Comparison of ENCODE assay signal across 19 cellular contexts in the genomic region with DNA sequence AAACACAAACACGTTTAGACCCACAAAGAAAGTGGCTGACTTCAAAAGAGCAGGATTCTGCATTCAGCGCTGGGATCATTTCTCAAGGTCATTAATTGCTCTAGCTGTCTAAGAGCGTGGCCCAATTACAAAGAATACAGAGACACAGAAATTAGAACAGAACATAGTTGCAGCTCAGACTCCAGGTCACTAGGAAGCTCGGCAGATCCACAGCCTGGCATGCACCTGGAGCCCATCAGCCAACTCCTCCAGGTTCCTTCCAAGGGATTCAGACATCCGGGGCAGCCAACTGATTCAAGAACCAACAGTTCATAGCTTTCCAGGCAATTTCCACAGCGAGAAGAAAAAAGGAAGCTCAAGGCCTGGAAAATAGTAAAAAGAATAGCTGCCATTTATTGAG.
DNase-seq lines count a peak whose midpoint lies in the region; ATAC-seq and TF ChIP-seq lines count a peak whose summit lies in the region.
"Had no signal": no experiment of that assay in that cellular context is flagged by ENCODE, and none has a peak within 500 bp of the region (broad histone marks: within the 10 kb centered on the region; RNA-seq: fewer than 3 reads in every experiment).

No MANE protein-coding gene starts in this region.

- no peak for ATAC-seq in stimulated activated naive CD8-positive, alpha-beta T cell treated with anti-CD3 and anti-CD28 coated beads, Interleukin-15, Interleukin-2, amounts not matched to agents 100 U/mL and 50 U/mL, for 24 hours
- ATAC-seq in GM21526 (IDR thresholded peaks at IDR 0.05; ENCODE audit: low FRiP score, unreplicated experiment), result no peak
- ATAC-seq: CD8-positive, alpha-beta T cell; GM23338; HCT116; K562 had no signal

- no peak overlapping the region for H2AFZ ChIP-seq in GM23248
- H2AFZ ChIP-seq: GM23338 had no signal

- DNase-seq in stimulated activated naive CD8-positive, alpha-beta T cell treated with anti-CD3 and anti-CD28 coated beads, Interleukin-15, Interleukin-2, amounts not matched to agents 100 U/mL and 50 U/mL, for 24 hours, result no peak
- peak; percentile 38 for DNase-seq in osteocyte (ENCODE audit: extremely low spot score, unreplicated experiment)
- no peak for DNase-seq in type B pancreatic cell (ENCODE audit: extremely low spot score, unreplicated experiment)
- DNase-seq in DMS53 (lab: John Stamatoyannopoulos, UW), result no peak
- DNase-seq in GM23248, result no peak
- DNase-seq: CD8-positive, alpha-beta T cell; DMS79 treated with DMSO at 0.1 percent for 48 hours; NCI-H1092 treated with DMSO at 0.1 percent for 48 hours; NCI-H146; NCI-H2081; NCI-H2171 treated with DMSO at 0.1 percent for 48 hours; NCI-H446 treated with DMSO at 0.1 percent for 48 hours; NCI-H69 had no signal

- H3K9ac ChIP-seq in GM23248, result no peak overlapping the region

- H3F3A ChIP-seq in GM23248 (ENCODE audit: insufficient read depth), result no peaks in the 10 kb centered on the region

- H3K36me3 Mint-ChIP-seq in stimulated activated naive CD8-positive, alpha-beta T cell treated with anti-CD3 and anti-CD28 coated beads, Interleukin-15, Interleukin-2, amounts not matched to agents 100 ng/mL and 50 ng/mL, for 24 hours (ENCODE audit: low read depth), result no peaks in the 10 kb centered on the region
- H3K36me3 Mint-ChIP-seq in dendritic cell treated with granulocyte-macrophage colony-stimulating factor and Interleukin-4, amounts not matched to agents 40 ng/mL and 50 ng/mL, for 4 days (ENCODE audit: low read depth), result no peaks in the 10 kb centered on the region
- H3K36me3 Mint-ChIP-seq in osteocyte (ENCODE audit: unreplicated experiment), result no peaks in the 10 kb centered on the region
- H3K36me3 Mint-ChIP-seq in type B pancreatic cell, result no peaks in the 10 kb centered on the region
- H3K36me3 Mint-ChIP-seq: CD8-positive, alpha-beta T cell had no signal

- H3K9me3 ChIP-seq in GM23248 (ENCODE audit: low read depth), result no peaks in the 10 kb centered on the region

- no peaks in the 10 kb centered on the region for H3K4me1 ChIP-seq in GM23248 (ENCODE audit: insufficient read depth)

- no peaks in the 10 kb centered on the region for H3K36me3 ChIP-seq in GM23248 (ENCODE audit: low read depth)

- no peak overlapping the region for H3K4me3 ChIP-seq in GM23248
- H3K4me3 ChIP-seq: GM23338, K562 had no signal

- H3K4me3 Mint-ChIP-seq in stimulated activated naive CD8-positive, alpha-beta T cell treated with anti-CD3 and anti-CD28 coated beads, Interleukin-15, Interleukin-2, amounts not matched to agents 100 ng/mL and 50 ng/mL, for 24 hours, result no peak overlapping the region
- H3K4me3 Mint-ChIP-seq in dendritic cell treated with granulocyte-macrophage colony-stimulating factor and Interleukin-4, amounts not matched to agents 40 ng/mL and 50 ng/mL, for 4 days, result no peak overlapping the region
- no peak overlapping the region for H3K4me3 Mint-ChIP-seq in osteocyte (ENCODE audit: unreplicated experiment)
- H3K4me3 Mint-ChIP-seq in type B pancreatic cell, result no peak overlapping the region
- H3K4me3 Mint-ChIP-seq: CD8-positive, alpha-beta T cell; GM23338 had no signal

- peaks cover 92% of the 10 kb centered on the region for H3K4me1 Mint-ChIP-seq in stimulated activated naive CD8-positive, alpha-beta T cell treated with anti-CD3 and anti-CD28 coated beads, Interleukin-15, Interleukin-2, amounts not matched to agents 100 ng/mL and 50 ng/mL, for 24 hours (ENCODE audit: low read depth)
- peaks cover 86% of the 10 kb centered on the region for H3K4me1 Mint-ChIP-seq in dendritic cell treated with granulocyte-macrophage colony-stimulating factor and Interleukin-4, amounts not matched to agents 40 ng/mL and 50 ng/mL, for 4 days (ENCODE audit: low read depth)
- H3K4me1 Mint-ChIP-seq in osteocyte (ENCODE audit: unreplicated experiment) (peaks cover 6% of the 10 kb centered on the region), type B pancreatic cell (ENCODE audit: unreplicated experiment) (peaks cover 49% of the 10 kb centered on the region)

- H3K79me2 ChIP-seq in GM23248 (ENCODE audit: insufficient read depth), result no peaks in the 10 kb centered on the region

- H3K27me3 ChIP-seq in GM23248 (replicated peaks; ENCODE audit: insufficient read depth), result no peaks in the 10 kb centered on the region

- TF ChIP-seq CTCF in osteocyte (IDR thresholded peaks at IDR 0.05), result no peak
- no peak for TF ChIP-seq CTCF in type B pancreatic cell (conservative IDR thresholded peaks at IDR 0.05)

- H3K4me2 ChIP-seq in GM23248 (ENCODE audit: unreplicated experiment), result no peak overlapping the region
- H3K4me2 ChIP-seq: GM23338 had no signal

- intact Hi-C loops in dendritic cell treated with granulocyte-macrophage colony-stimulating factor and Interleukin-4, amounts not matched to agents 40 ng/mL and 50 ng/mL, for 4 days (cut with micrococcal nuclease), result loop anchor here (5.0 kb wide), 1 partner anchor 52 kb away; no protein-coding TSS in a partner anchor

- no peaks in the 10 kb centered on the region for H3K9me2 ChIP-seq in GM23248 (ENCODE audit: insufficient read depth)

- 88 to 94% methylated on average over 6 of the region's 6 CpGs for WGBS in GM23248 (ENCODE audit: low coverage in 1 of 2, low lambda C conversion rate in 2 of 2, missing lambda C conversion rate in 2 of 2), 2 experiments

- peaks cover 11% of the 10 kb centered on the region for H3K27me3 Mint-ChIP-seq in stimulated activated naive CD8-positive, alpha-beta T cell treated with anti-CD3 and anti-CD28 coated beads, Interleukin-15, Interleukin-2, amounts not matched to agents 100 ng/mL and 50 ng/mL, for 24 hours
- peaks cover 7% of the 10 kb centered on the region for H3K27me3 Mint-ChIP-seq in dendritic cell treated with granulocyte-macrophage colony-stimulating factor and Interleukin-4, amounts not matched to agents 40 ng/mL and 50 ng/mL, for 4 days
- H3K27me3 Mint-ChIP-seq in osteocyte (ENCODE audit: unreplicated experiment) (peaks cover 11% of the 10 kb centered on the region), type B pancreatic cell (no peaks in the 10 kb centered on the region)

- in situ Hi-C loops in GM23248 (cut with MboI), result no loop called here

- no peaks in the 10 kb centered on the region for H4K20me1 ChIP-seq in GM23248 (ENCODE audit: insufficient read depth)

- no peaks in the 10 kb centered on the region for H3K9me3 Mint-ChIP-seq in stimulated activated naive CD8-positive, alpha-beta T cell treated with anti-CD3 and anti-CD28 coated beads, Interleukin-15, Interleukin-2, amounts not matched to agents 100 ng/mL and 50 ng/mL, for 24 hours
- no peaks in the 10 kb centered on the region for H3K9me3 Mint-ChIP-seq in dendritic cell treated with granulocyte-macrophage colony-stimulating factor and Interleukin-4, amounts not matched to agents 40 ng/mL and 50 ng/mL, for 4 days
- no peaks in the 10 kb centered on the region for H3K9me3 Mint-ChIP-seq in osteocyte (ENCODE audit: unreplicated experiment)
- no peaks in the 10 kb centered on the region for H3K9me3 Mint-ChIP-seq in type B pancreatic cell
- H3K9me3 Mint-ChIP-seq: CD8-positive, alpha-beta T cell; GM23338 had no signal

- H3K27ac ChIP-seq in GM23248, result no peak overlapping the region

- peak overlapping the region; percentile 34 for H3K27ac Mint-ChIP-seq in stimulated activated naive CD8-positive, alpha-beta T cell treated with anti-CD3 and anti-CD28 coated beads, Interleukin-15, Interleukin-2, amounts not matched to agents 100 ng/mL and 50 ng/mL, for 24 hours
- peak overlapping the region; percentile 11 for H3K27ac Mint-ChIP-seq in dendritic cell treated with granulocyte-macrophage colony-stimulating factor and Interleukin-4, amounts not matched to agents 40 ng/mL and 50 ng/mL, for 4 days
- H3K27ac Mint-ChIP-seq in osteocyte (ENCODE audit: unreplicated experiment) (no peak overlapping the region), type B pancreatic cell (peak overlapping the region; percentile 8)
- H3K27ac Mint-ChIP-seq: CD8-positive, alpha-beta T cell; GM23338 had no signal
